ENCODE assay signal across 8 cellular contexts in genomic region chr9:128103589-128103962, GRCh38. TPM values are rescaled to one million over a fixed set of nuclear protein-coding genes. Genes with fewer than 3 reads are reported as not detected.
DNase-seq lines count a peak whose midpoint lies in the region; ATAC-seq and TF ChIP-seq lines count a peak whose summit lies in the region.

No MANE protein-coding gene starts in this region.

- H3K27ac Mint-ChIP-seq in stimulated activated effector memory CD8-positive, alpha-beta T cell treated with anti-CD3 and anti-CD28 coated beads, Interleukin-12 subunit alpha, Interleukin-12 subunit beta, amount 100 ng/mL, for 72 hours = peak overlapping the region; percentile 84

- peak; percentile 21 to 36 for DNase-seq in SHP77 (lab: John Stamatoyannopoulos, UW)
- no peak for DNase-seq in SHP77 treated with DMSO at 0.1 percent for 48 hours (lab: John Stamatoyannopoulos, UW)
- peak; percentile 54 for DNase-seq in activated CD4-positive, alpha-beta T cell treated with anti-CD3 and anti-CD28 coated beads for 48 hours
- no peak for DNase-seq in epithelial cell of proximal tubule (ENCODE audit: low read depth)
- no peak for DNase-seq in stimulated activated effector memory CD8-positive, alpha-beta T cell treated with anti-CD3 and anti-CD28 coated beads, Interleukin-12 subunit alpha, Interleukin-12 subunit beta, amount 100 ng/mL, for 72 hours (ENCODE audit: low spot score in 2 of 2)
- DNase-seq in D341Med (ENCODE audit: low spot score) = no peak
- no peak for DNase-seq in AML-193 (lab: John Stamatoyannopoulos, UW)
- DNase-seq in dedifferentiated amniotic fluid mesenchymal stem cell (ENCODE audit: extremely low spot score) = no peak

- TF ChIP-seq CTCF in epithelial cell of proximal tubule (conservative IDR thresholded peaks at IDR 0.05; ENCODE audit: low read depth, low read length) = peak; percentile 60

- H3K4me3 ChIP-seq in epithelial cell of proximal tubule (ENCODE audit: low read depth, low read length) = no peak overlapping the region

- peaks cover 66% of the 10 kb centered on the region for H3K36me3 Mint-ChIP-seq in stimulated activated effector memory CD8-positive, alpha-beta T cell treated with anti-CD3 and anti-CD28 coated beads, Interleukin-12 subunit alpha, Interleukin-12 subunit beta, amount 100 ng/mL, for 72 hours

- no peak overlapping the region for H3K4me3 Mint-ChIP-seq in stimulated activated effector memory CD8-positive, alpha-beta T cell treated with anti-CD3 and anti-CD28 coated beads, Interleukin-12 subunit alpha, Interleukin-12 subunit beta, amount 100 ng/mL, for 72 hours

- H3K4me1 Mint-ChIP-seq in stimulated activated effector memory CD8-positive, alpha-beta T cell treated with anti-CD3 and anti-CD28 coated beads, Interleukin-12 subunit alpha, Interleukin-12 subunit beta, amount 100 ng/mL, for 72 hours = peaks cover 29% of the 10 kb centered on the region

- ATAC-seq in stimulated activated effector memory CD8-positive, alpha-beta T cell treated with anti-CD3 and anti-CD28 coated beads, Interleukin-12 subunit alpha, Interleukin-12 subunit beta, amount 100 ng/mL, for 72 hours = no peak

- no peaks in the 10 kb centered on the region for H3K9me3 Mint-ChIP-seq in stimulated activated effector memory CD8-positive, alpha-beta T cell treated with anti-CD3 and anti-CD28 coated beads, Interleukin-12 subunit alpha, Interleukin-12 subunit beta, amount 100 ng/mL, for 72 hours

RNA-seq across cellular contexts. Expression of gene PTGES2, which starts 24.0 kb away (rescaled TPM):
- 58.5 and 91.0 TPM in 2 replicates for total RNA-seq in epithelial cell of proximal tubule

RNA-seq across cellular contexts. Expression of gene SLC25A25, which starts 35.5 kb away (rescaled TPM):
- 7.3 and 12.2 TPM in 2 replicates for total RNA-seq in epithelial cell of proximal tubule

RNA-seq across cellular contexts. Expression of gene NAIF1, which starts 36.5 kb away (rescaled TPM):
- 7.0 and 9.0 TPM in 2 replicates for total RNA-seq in epithelial cell of proximal tubule

RNA-seq across cellular contexts. Expression of gene LCN2, which starts 45.7 kb away (rescaled TPM):
- 45.7 and 106 TPM in 2 replicates for total RNA-seq in epithelial cell of proximal tubule

RNA-seq across cellular contexts. Expression of gene BBLN, which starts 56.5 kb away (rescaled TPM):
- total RNA-seq in epithelial cell of proximal tubule = 194 and 269 TPM in 2 replicates

Comparison
In these comparisons a context has a peak if more than half of its experiments do, and no peak if none do; other contexts are left out.
1. DNase-seq: peak in SHP77 (2 of 2) and activated CD4-positive, alpha-beta T cell treated with anti-CD3 and anti-CD28 coated beads for 48 hours (single experiment); none in SHP77 treated with DMSO at 0.1 percent for 48 hours (single experiment), epithelial cell of proximal tubule (single experiment), stimulated activated effector memory CD8-positive, alpha-beta T cell treated with anti-CD3 and anti-CD28 coated beads, Interleukin-12 subunit alpha, Interleukin-12 subunit beta, amount 100 ng/mL, for 72 hours (0 of 2), D341Med (single experiment), AML-193 (0 of 2) and dedifferentiated amniotic fluid mesenchymal stem cell (single experiment).